ENCODE assay signal across 1 cellular context in genomic region chr9:104743377-104743985, GRCh38.
TF ChIP-seq lines count a peak whose summit lies in the region.

No MANE protein-coding gene starts in this region.

TF ChIP-seq in GM23338, 12 proteins besides CTCF, POLR2A, EP300 and RAD21 (continued from another document):
- TF ChIP-seq ZNF462 (CRISPR knock-in tag; IDR thresholded peaks at IDR 0.05) (no peak), EZH2phosphoT487 (IDR thresholded peaks at IDR 0.05; ENCODE audit: unreplicated experiment) (no peak), JUNB (IDR thresholded peaks at IDR 0.05; ENCODE audit: unreplicated experiment) (no peak), STAT1 (IDR thresholded peaks at IDR 0.05; ENCODE audit: unreplicated experiment) (no peak), NANOG (IDR thresholded peaks at IDR 0.05; ENCODE audit: borderline replicate concordance) (no peak), CREB1 (CRISPR knock-in tag; IDR thresholded peaks at IDR 0.05; ENCODE audit: low read depth) (no peak)
TF ChIP-seq in GM23338: peak in this region for 0.
